In the genomic region with DNA sequence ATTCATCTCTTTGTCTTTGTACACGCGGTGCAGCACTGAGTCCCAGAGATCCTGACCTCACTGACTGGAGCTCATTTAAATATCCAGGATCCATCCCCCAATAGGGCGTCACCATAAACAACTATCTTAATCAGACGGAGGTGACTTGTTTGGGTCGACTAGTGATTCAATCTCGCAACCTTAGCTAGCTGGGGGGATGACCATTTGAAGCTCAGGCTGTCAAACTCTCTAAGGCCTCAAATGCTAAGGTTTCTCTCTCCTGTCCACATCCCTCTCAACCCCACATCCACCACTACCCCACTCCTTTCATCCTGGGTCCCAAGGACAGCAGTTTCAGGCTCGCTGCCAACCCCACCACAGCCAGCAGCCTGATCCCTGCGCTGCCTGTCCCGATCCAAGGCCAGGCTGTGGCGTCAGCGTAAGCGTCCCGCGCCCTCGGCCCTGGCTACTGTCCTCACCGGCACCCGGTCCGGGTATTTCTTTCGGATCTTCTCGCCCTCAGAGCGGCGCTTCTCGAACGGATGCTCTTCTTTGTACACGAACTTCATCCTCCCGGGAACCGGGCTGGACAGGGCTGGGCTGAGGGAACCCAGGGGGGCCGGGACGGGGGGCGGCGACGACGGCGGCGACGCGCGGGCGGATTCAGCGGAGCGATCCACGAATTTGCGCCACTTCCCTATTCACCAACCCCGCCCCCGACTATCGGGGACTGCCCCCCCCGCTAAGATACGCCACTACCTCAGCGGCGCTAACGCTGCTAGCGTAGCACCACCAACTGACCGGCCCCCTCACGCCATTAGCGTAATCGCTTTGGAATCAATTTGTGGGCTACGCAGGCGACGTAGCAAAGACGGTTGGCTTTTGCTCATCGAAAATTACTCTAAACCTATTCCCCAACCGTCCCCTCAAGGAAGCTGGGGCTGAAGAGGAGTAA, we compare ENCODE assay signal across 8 cellular contexts. TPM values are rescaled to one million over a fixed set of nuclear protein-coding genes. Genes with fewer than 3 reads are reported as not detected.
A peak's percentile ranks its signal among the peaks of the same experiment; 100 is the strongest.
DNase-seq lines count a peak whose midpoint lies in the region; ATAC-seq and TF ChIP-seq lines count a peak whose summit lies in the region.

A gene (minus strand): TSS at position 667 of the 934 bp plus-strand sequence. CDS start 119 bp downstream, at position 548.

- DNase-seq in HK-2 (ENCODE audit: unreplicated experiment) (peak; percentile 92), NOMO-1 treated with DMSO at 0.1 percent for 48 hours (lab: John Stamatoyannopoulos, UW; ENCODE audit: unreplicated experiment) (peak; percentile 74), endodermal cell (peak; percentile 98), mesendoderm (peak; percentile 93)
- DNase-seq in activated CD8-positive, alpha-beta memory T cell treated with anti-CD3 and anti-CD28 coated beads, Interleukin-2, amount 10 ng/mL, durations not matched to agents 7 days and 5 days, result peak; percentile 95
- DNase-seq in stimulated activated CD8-positive, alpha-beta memory T cell treated with anti-CD3 and anti-CD28 coated beads, Interleukin-12 subunit alpha, Interleukin-12 subunit beta, amount 100 ng/mL, for 4 hours (ENCODE audit: low read depth), result peak; percentile 88

- ATAC-seq in GM18873 (IDR thresholded peaks at IDR 0.05; ENCODE audit: low FRiP score, unreplicated experiment), result peak; percentile 31
- peak; percentile 38 for ATAC-seq in activated CD8-positive, alpha-beta memory T cell treated with anti-CD3 and anti-CD28 coated beads, Interleukin-2, amount 10 ng/mL, durations not matched to agents 7 days and 5 days

- H2AK5ac ChIP-seq in mesendoderm (ENCODE audit: low read length), result peak within 1 kb of the TSS; percentile 100

- H2BK5ac ChIP-seq in mesendoderm (ENCODE audit: low read length), result peak within 1 kb of the TSS; percentile 91

- peak within 1 kb of the TSS; percentile 100 for H3K56ac ChIP-seq in mesendoderm (ENCODE audit: low read length)

- H3K9ac ChIP-seq in endodermal cell (ENCODE audit: extremely low read depth, low read length, poor library complexity, severe bottlenecking), result peak within 1 kb of the TSS; percentile 85
- H3K9ac ChIP-seq in mesendoderm (ENCODE audit: low read length), result peak within 1 kb of the TSS; percentile 100

- CTCF ChIA-PET in activated CD8-positive, alpha-beta memory T cell treated with anti-CD3 and anti-CD28 coated beads, Interleukin-2, amount 10 ng/mL, durations not matched to agents 7 days and 5 days (lab: Charles Lee), result interaction anchor here (0.8 to 4.1 kb wide), 11 partner anchors 9 to 231 kb away, joined by 3 to 18 read pairs (median 3); a partner anchor contains a TSS

- peak within 1 kb of the TSS; percentile 78 for H2AFZ ChIP-seq in ACC112 (ENCODE audit: low read length, unreplicated experiment)

- no peaks in the 10 kb centered on the region for H3K9me3 ChIP-seq in endodermal cell (ENCODE audit: control insufficient read depth, low read length)

- peak within 1 kb of the TSS; percentile 64 for H3K4ac ChIP-seq in mesendoderm (ENCODE audit: low read depth, low read length)

- H2BK120ac ChIP-seq in mesendoderm (ENCODE audit: low read depth, low read length), result no peak within 1 kb of the TSS

- H4K8ac ChIP-seq in mesendoderm (ENCODE audit: low read depth, low read length), result peak within 1 kb of the TSS; percentile 28

- no peaks in the 10 kb centered on the region for H3K27me3 Mint-ChIP-seq in activated CD8-positive, alpha-beta memory T cell treated with anti-CD3 and anti-CD28 coated beads, Interleukin-2, amount 10 ng/mL, durations not matched to agents 7 days and 5 days
- no peaks in the 10 kb centered on the region for H3K27me3 Mint-ChIP-seq in endodermal cell (ENCODE audit: insufficient read depth)

- H3K4me1 ChIP-seq in ACC112 (ENCODE audit: control insufficient read depth, insufficient read depth, low read length, unreplicated experiment) (peaks cover 25% of the 10 kb centered on the region), endodermal cell (ENCODE audit: control insufficient read depth, insufficient read depth, low read length) (no peaks in the 10 kb centered on the region), mesendoderm (ENCODE audit: control insufficient read depth, low read depth, low read length) (peaks cover 9% of the 10 kb centered on the region)

- no peak for TF ChIP-seq CTCF in endodermal cell (conservative IDR thresholded peaks at IDR 0.05)

- peak within 1 kb of the TSS; percentile 99 for H3K4me2 ChIP-seq in mesendoderm (ENCODE audit: low read length)

- H3K27me3 ChIP-seq in ACC112 (ENCODE audit: insufficient read depth, low read length) (no peaks in the 10 kb centered on the region), endodermal cell (ENCODE audit: control insufficient read depth, insufficient read depth, low read length, poor library complexity, severe bottlenecking) (no peaks in the 10 kb centered on the region), mesendoderm (ENCODE audit: insufficient read depth, low read length, poor library complexity) (no peaks in the 10 kb centered on the region)

- peaks cover 42% of the 10 kb centered on the region for H3K4me1 Mint-ChIP-seq in activated CD8-positive, alpha-beta memory T cell treated with anti-CD3 and anti-CD28 coated beads, Interleukin-2, amount 10 ng/mL, durations not matched to agents 7 days and 5 days
- H3K4me1 Mint-ChIP-seq in endodermal cell, result peaks cover 23% of the 10 kb centered on the region

- H3K27ac ChIP-seq in ACC112 (ENCODE audit: low read depth, low read length), result peak within 1 kb of the TSS; percentile 96
- H3K27ac ChIP-seq in endodermal cell (ENCODE audit: low read depth, low read length), result peak within 1 kb of the TSS; percentile 81
- H3K27ac ChIP-seq in mesendoderm (ENCODE audit: low read depth, low read length), result peak within 1 kb of the TSS; percentile 92

- H3K27ac Mint-ChIP-seq in activated CD8-positive, alpha-beta memory T cell treated with anti-CD3 and anti-CD28 coated beads, Interleukin-2, amount 10 ng/mL, durations not matched to agents 7 days and 5 days, result peak within 1 kb of the TSS; percentile 98
- H3K27ac Mint-ChIP-seq in endodermal cell, result peak within 1 kb of the TSS; percentile 98

- H3K79me1 ChIP-seq in mesendoderm (ENCODE audit: low read length), result peaks cover 11% of the 10 kb centered on the region

- peaks cover 31% of the 10 kb centered on the region for H3K36me3 Mint-ChIP-seq in activated CD8-positive, alpha-beta memory T cell treated with anti-CD3 and anti-CD28 coated beads, Interleukin-2, amount 10 ng/mL, durations not matched to agents 7 days and 5 days
- H3K36me3 Mint-ChIP-seq in endodermal cell (ENCODE audit: low read depth), result peaks cover 38% of the 10 kb centered on the region

- no peak within 1 kb of the TSS for H2BK15ac ChIP-seq in mesendoderm (replicated peaks; ENCODE audit: low read depth)

- H3K36me3 ChIP-seq in ACC112 (ENCODE audit: insufficient read depth, low read length), result peaks cover 18% of the 10 kb centered on the region; the same call in 1 of the 2 replicates
- peaks cover 37% of the 10 kb centered on the region for H3K36me3 ChIP-seq in endodermal cell (ENCODE audit: control insufficient read depth, insufficient read depth, low read length)
- H3K36me3 ChIP-seq in mesendoderm (ENCODE audit: control insufficient read depth, insufficient read depth, low read length), result peaks cover 7% of the 10 kb centered on the region

- H3K23ac ChIP-seq in mesendoderm (ENCODE audit: low read length), result peak within 1 kb of the TSS; percentile 15

- H3K4me3 Mint-ChIP-seq in activated CD8-positive, alpha-beta memory T cell treated with anti-CD3 and anti-CD28 coated beads, Interleukin-2, amount 10 ng/mL, durations not matched to agents 7 days and 5 days, result peak within 1 kb of the TSS; percentile 86
- H3K4me3 Mint-ChIP-seq in endodermal cell, result peak within 1 kb of the TSS; percentile 100

- H3K18ac ChIP-seq in mesendoderm (ENCODE audit: low read length), result peak within 1 kb of the TSS; percentile 72

- H4K5ac ChIP-seq in mesendoderm (ENCODE audit: low read length), result no peak within 1 kb of the TSS

- H3K4me3 ChIP-seq in ACC112 (ENCODE audit: low read depth, low read length) (peak within 1 kb of the TSS; percentile 91), endodermal cell (ENCODE audit: low read length) (peak within 1 kb of the TSS; percentile 89), mesendoderm (ENCODE audit: low read length) (peak within 1 kb of the TSS; percentile 69)

- 0% methylated on average over 26 to 62 of the region's 62 CpGs for WGBS in endodermal cell (ENCODE audit: insufficient coverage in 1 of 2, insufficient read length in 1 of 2), 2 experiments
- no CpG with 5 or more reads among the region's 62 CpGs for WGBS in mesendoderm (ENCODE audit: extremely low coverage, insufficient coverage, low lambda C conversion rate)

- H3K79me2 ChIP-seq in ACC112 (ENCODE audit: control insufficient read depth, insufficient read depth, low read length, unreplicated experiment) (peaks cover 45% of the 10 kb centered on the region), mesendoderm (ENCODE audit: control insufficient read depth, insufficient read depth, low read length) (peaks cover 34% of the 10 kb centered on the region)

- no peaks in the 10 kb centered on the region for H3K9me3 Mint-ChIP-seq in activated CD8-positive, alpha-beta memory T cell treated with anti-CD3 and anti-CD28 coated beads, Interleukin-2, amount 10 ng/mL, durations not matched to agents 7 days and 5 days (ENCODE audit: low read depth)
- no peaks in the 10 kb centered on the region for H3K9me3 Mint-ChIP-seq in endodermal cell

RNA-seq across cellular contexts. Expression of the gene that starts here (rescaled TPM):
- total RNA-seq in activated CD8-positive, alpha-beta memory T cell treated with anti-CD3 and anti-CD28 coated beads, Interleukin-2, amount 10 ng/mL, durations not matched to agents 7 days and 5 days, result 100 to 1,000 TPM; 207 to 231 TPM
- 100 to 1,000 TPM; 264 to 317 TPM for total RNA-seq in endodermal cell
- polyA plus RNA-seq in endodermal cell (2013, experiment 1 of 2), result 671 TPM
- 581 TPM for polyA plus RNA-seq in endodermal cell (2013, experiment 2 of 2)
- 386 TPM for polyA plus RNA-seq in mesendoderm (2013, experiment 1 of 2)
- polyA plus RNA-seq in mesendoderm (2013, experiment 2 of 2), result 384 TPM

Comparison
In these comparisons a context has a peak if more than half of its experiments do, and no peak if none do; other contexts are left out.
1. Peak in every context shown above with its lines: DNase-seq, ATAC-seq, H3K4me3 ChIP-seq and H3K27ac ChIP-seq.